10 cellular contexts compared by ENCODE assay signal in the genomic region with DNA sequence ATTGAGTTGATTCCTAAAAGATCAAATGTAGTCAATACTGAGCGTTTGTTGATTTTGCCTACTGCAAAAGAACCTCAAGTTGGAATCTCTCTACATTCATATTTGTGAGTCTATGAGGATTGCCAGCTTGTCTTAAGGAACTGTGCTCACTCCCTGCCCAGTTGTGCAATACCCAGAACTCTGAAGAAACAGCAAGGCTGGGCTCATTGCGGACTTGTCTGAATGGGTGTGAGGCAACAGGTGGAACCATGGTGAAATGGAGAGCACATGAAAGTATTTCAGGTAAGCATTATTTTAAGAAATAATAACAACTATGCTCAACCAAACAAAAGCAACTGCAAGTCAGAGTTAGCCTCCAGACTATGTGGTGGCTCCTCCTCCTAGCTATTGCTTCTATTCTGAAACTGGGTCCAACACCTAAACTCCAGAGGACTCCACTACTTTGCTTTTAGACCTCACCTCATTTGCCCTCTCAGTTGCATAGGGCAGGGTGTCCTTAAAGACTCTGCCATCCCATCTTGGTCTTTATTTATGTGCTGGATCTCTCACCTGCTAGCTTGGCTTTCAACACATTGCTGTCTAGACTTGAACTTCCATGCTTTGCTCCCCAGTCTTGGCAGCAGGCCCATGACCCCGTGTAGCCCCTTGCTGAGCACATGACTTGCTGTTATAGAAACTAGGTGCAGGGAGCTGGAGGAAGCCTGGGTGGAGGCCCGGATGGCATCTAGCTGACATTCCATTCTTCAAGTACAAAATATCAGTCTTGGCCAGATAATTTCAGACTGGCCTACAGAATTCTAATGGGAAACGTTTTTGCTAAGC.
A peak's percentile ranks its signal among the peaks of the same experiment; 100 is the strongest.
DNase-seq lines count a peak whose midpoint lies in the region; ATAC-seq and TF ChIP-seq lines count a peak whose summit lies in the region.
"Had no signal": no experiment of that assay in that cellular context is flagged by ENCODE, and none has a peak within 500 bp of the region (broad histone marks: within the 10 kb centered on the region; RNA-seq: fewer than 3 reads in every experiment).

No MANE protein-coding gene starts in this region.

- ATAC-seq in right lobe of liver = peak; percentile 75 to 87 (median 85)
- ATAC-seq in HG02840 (IDR thresholded peaks at IDR 0.05; ENCODE audit: low FRiP score, unreplicated experiment) = no peak
- no peak for ATAC-seq in GM19395 (IDR thresholded peaks at IDR 0.05; ENCODE audit: unreplicated experiment)

- H3K4me3 ChIP-seq in epithelial cell of esophagus (ENCODE audit: low read length) = no peak overlapping the region
- H3K4me3 ChIP-seq in right lobe of liver = no peak overlapping the region

- WGBS in right lobe of liver (ENCODE audit: insufficient coverage, low coverage, low lambda C conversion rate, missing lambda C conversion rate) = 33% methylated on average over 5 of the region's 5 CpGs

- no peak overlapping the region for H3K27ac ChIP-seq in right lobe of liver

- no peaks in the 10 kb centered on the region for H3K27me3 ChIP-seq in right lobe of liver

- intact Hi-C loops in right lobe of liver (cut with DNase I) = no loop called here

- no peak for TF ChIP-seq POLR2A in right lobe of liver (IDR thresholded peaks at IDR 0.05)

- TF ChIP-seq CTCF in epithelial cell of esophagus (IDR thresholded peaks at IDR 0.05; ENCODE audit: insufficient read depth, low read depth, low read length, missing control alignments) (no peak), right lobe of liver (IDR thresholded peaks at IDR 0.05) (no peak)

- H3K36me3 ChIP-seq in right lobe of liver = no peaks in the 10 kb centered on the region

- H3K9me3 ChIP-seq in right lobe of liver = no peaks in the 10 kb centered on the region

- DNase-seq in NCI-H2029 (lab: John Stamatoyannopoulos, UW) (peak; percentile 3), NCI-H2029 treated with DMSO at 0.1 percent for 48 hours (lab: John Stamatoyannopoulos, UW) (no peak), epithelial cell of esophagus (ENCODE audit: low read depth) (peak; percentile 96), right lobe of liver (peak; percentile 77 to 85 (median 81)), ureter (ENCODE audit: low spot score) (peak; percentile 75), DMS79 treated with DMSO at 0.1 percent for 48 hours (lab: John Stamatoyannopoulos, UW) (no peak)
- DNase-seq: HCEC 1CT, natural killer cell had no signal

- H3K4me1 ChIP-seq in right lobe of liver = no peaks in the 10 kb centered on the region

Comparison
In these comparisons a context has a peak if more than half of its experiments do, and no peak if none do; other contexts are left out.
1. DNase-seq: peak in NCI-H2029 (single experiment), epithelial cell of esophagus (single experiment), right lobe of liver (3 of 3) and ureter (single experiment); none in NCI-H2029 treated with DMSO at 0.1 percent for 48 hours (single experiment) and DMS79 treated with DMSO at 0.1 percent for 48 hours (single experiment).
2. ATAC-seq: peak in right lobe of liver (4 of 4); none in HG02840 (single experiment) and GM19395 (single experiment).